Comparison of ENCODE assay signal across 18 cellular contexts in the genomic region with DNA sequence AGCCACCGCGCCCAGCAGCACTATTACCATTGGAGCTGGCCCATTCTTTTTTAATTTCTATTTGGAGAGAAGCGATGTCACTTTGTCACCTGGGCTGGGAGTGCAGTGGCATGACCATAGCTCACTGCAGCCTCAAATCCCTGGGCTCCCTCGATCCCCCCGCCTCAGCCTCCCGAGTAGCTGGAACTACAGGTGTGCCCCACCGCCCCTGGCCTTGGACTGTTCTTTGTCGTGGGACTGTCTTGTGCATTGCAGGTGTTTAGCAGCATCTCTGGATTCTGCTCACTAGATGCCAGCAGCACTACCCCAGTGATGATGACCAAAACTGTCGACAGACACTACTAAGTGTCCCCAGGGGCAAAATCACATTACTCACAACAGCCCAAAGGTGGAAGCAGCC. TPM values are rescaled to one million over a fixed set of nuclear protein-coding genes. Genes with fewer than 3 reads are reported as not detected.
"Had no signal": no experiment of that assay in that cellular context is flagged by ENCODE, and none has a peak within 500 bp of the region (broad histone marks: within the 10 kb centered on the region; RNA-seq: fewer than 3 reads in every experiment).

No MANE protein-coding gene starts in this region.

- H3K27me3 ChIP-seq: dorsolateral prefrontal cortex had no signal

- H3K36me3 ChIP-seq: WERI-Rb-1 had no signal

- DNase-seq: activated CD4-positive, alpha-beta memory T cell treated with anti-CD3 and anti-CD28 coated beads, Interleukin-2, amount 10 ng/mL, durations not matched to agents 7 days and 5 days; activated CD4-positive, alpha-beta T cell treated with anti-CD3 and anti-CD28 coated beads for 4 hours; activated naive CD4-positive, alpha-beta T cell treated with anti-CD3 and anti-CD28 coated beads, Interleukin-2, amount 50 U/mL, for 16 hours; activated T-cell treated with anti-CD3 and anti-CD28 coated beads, Interleukin-2, amount 50 U/mL, for 24 hours; dorsolateral prefrontal cortex; endodermal cell; foreskin keratinocyte; hippocampal formation; lower lobe of right lung; nephron progenitor cell; retina; stimulated activated CD8-positive, alpha-beta memory T cell treated with anti-CD3 and anti-CD28 coated beads, Interleukin-4, amount 100 ng/mL, for 48 hours; stimulated activated naive CD8-positive, alpha-beta T cell treated with anti-CD3 and anti-CD28 coated beads, Interleukin-15, amount 100 ng/mL, for 72 hours; SW 1271; WERI-Rb-1 had no signal

- H3K4me3 ChIP-seq: dorsolateral prefrontal cortex, lower lobe of right lung, thoracic aorta had no signal

- H3K27ac ChIP-seq: epithelial cell of prostate, foreskin keratinocyte, lower lobe of right lung, WERI-Rb-1 had no signal

- H3K27ac Mint-ChIP-seq: activated CD4-positive, alpha-beta memory T cell treated with anti-CD3 and anti-CD28 coated beads, Interleukin-2, amount 10 ng/mL, durations not matched to agents 7 days and 5 days; activated T-cell treated with anti-CD3 and anti-CD28 coated beads, Interleukin-2, amount 50 U/mL, for 24 hours; activated T-helper 2 cell treated with anti-CD3 and anti-CD28 coated beads, Interferon-gamma antibody, Interleukin-2, Interleukin-4, amounts not matched to agents 10 μg/mL and 5 μg/mL and 100 μg/mL, durations not matched to agents 14 hours and 24 hours and 36 hours; endodermal cell; nephron progenitor cell had no signal

- H3K4me1 ChIP-seq: foreskin keratinocyte had no signal

- H3K4me1 Mint-ChIP-seq: endodermal cell had no signal

- H3K27me3 Mint-ChIP-seq: activated CD4-positive, alpha-beta memory T cell treated with anti-CD3 and anti-CD28 coated beads, Interleukin-2, amount 10 ng/mL, durations not matched to agents 7 days and 5 days; activated T-cell treated with anti-CD3 and anti-CD28 coated beads, Interleukin-2, amount 50 U/mL, for 24 hours; stimulated activated naive CD8-positive, alpha-beta T cell treated with anti-CD3 and anti-CD28 coated beads, Interleukin-15, amount 100 ng/mL, for 72 hours had no signal

- H3K4me3 Mint-ChIP-seq: activated CD4-positive, alpha-beta memory T cell treated with anti-CD3 and anti-CD28 coated beads, Interleukin-2, amount 10 ng/mL, durations not matched to agents 7 days and 5 days; activated T-cell treated with anti-CD3 and anti-CD28 coated beads, Interleukin-2, amount 50 U/mL, for 24 hours; endodermal cell; nephron progenitor cell; stimulated activated naive CD8-positive, alpha-beta T cell treated with anti-CD3 and anti-CD28 coated beads, Interleukin-15, amount 100 ng/mL, for 72 hours had no signal

- H3K9me3 Mint-ChIP-seq: activated CD4-positive, alpha-beta memory T cell treated with anti-CD3 and anti-CD28 coated beads, Interleukin-2, amount 10 ng/mL, durations not matched to agents 7 days and 5 days; activated T-cell treated with anti-CD3 and anti-CD28 coated beads, Interleukin-2, amount 50 U/mL, for 24 hours; stimulated activated naive CD8-positive, alpha-beta T cell treated with anti-CD3 and anti-CD28 coated beads, Interleukin-15, amount 100 ng/mL, for 72 hours had no signal

- ATAC-seq: foreskin keratinocyte; stimulated activated naive CD8-positive, alpha-beta T cell treated with anti-CD3 and anti-CD28 coated beads, Interleukin-15, amount 100 ng/mL, for 72 hours had no signal

- H3K9me3 ChIP-seq: lower lobe of right lung, thoracic aorta had no signal

RNA-seq across cellular contexts. Expression of a gene that starts 21.4 kb away (rescaled TPM):
- total RNA-seq: foreskin keratinocyte had no signal
- polyA plus RNA-seq: foreskin keratinocyte had no signal
